ENCODE assay signal across 15 cellular contexts in genomic region chrX:123771449-123772064, GRCh38. TPM values are rescaled to one million over a fixed set of nuclear protein-coding genes. Genes with fewer than 3 reads are reported as not detected.
DNase-seq lines count a peak whose midpoint lies in the region; ATAC-seq and TF ChIP-seq lines count a peak whose summit lies in the region.
"Had no signal": no experiment of that assay in that cellular context is flagged by ENCODE, and none has a peak within 500 bp of the region (broad histone marks: within the 10 kb centered on the region; RNA-seq: fewer than 3 reads in every experiment).

No MANE protein-coding gene starts in this region.

- H3K27ac Mint-ChIP-seq in osteocyte (ENCODE audit: unreplicated experiment): no peak overlapping the region
- H3K27ac Mint-ChIP-seq in activated T-cell treated with anti-CD3 and anti-CD28 coated beads, Interleukin-2, amount 50 U/mL, for 24 hours: no peak overlapping the region
- no peak overlapping the region for H3K27ac Mint-ChIP-seq in naive thymus-derived CD8-positive, alpha-beta T cell
- H3K27ac Mint-ChIP-seq: endodermal cell, nephron progenitor cell had no signal

- peak; percentile 89 for ATAC-seq in GM18858 (IDR thresholded peaks at IDR 0.05; ENCODE audit: unreplicated experiment)
- peak; percentile 95 for ATAC-seq in GM21619 (IDR thresholded peaks at IDR 0.05; ENCODE audit: unreplicated experiment)
- peak; percentile 93 for ATAC-seq in HG03378 (IDR thresholded peaks at IDR 0.05; ENCODE audit: unreplicated experiment)
- ATAC-seq in naive thymus-derived CD8-positive, alpha-beta T cell: no peak
- ATAC-seq: left lung had no signal

- POLR2A ChIA-PET in naive thymus-derived CD8-positive, alpha-beta T cell (lab: Charles Lee): no interaction called here

- TF ChIP-seq CTCF in osteocyte (IDR thresholded peaks at IDR 0.05): no peak

- DNase-seq in osteocyte (ENCODE audit: extremely low spot score, unreplicated experiment) (peak; percentile 6), T1000 (lab: John Stamatoyannopoulos, UW) (no peak), ecto neural progenitor cell (ENCODE audit: low spot score) (no peak)
- no peak for DNase-seq in activated T-cell treated with anti-CD3 and anti-CD28 coated beads, Interleukin-2, amount 50 U/mL, for 24 hours
- DNase-seq in naive thymus-derived CD8-positive, alpha-beta T cell: no peak
- DNase-seq: activated CD4-positive, alpha-beta T cell treated with anti-CD3 and anti-CD28 coated beads, Interleukin-2, amount 50 U/mL, for 48 hours; endodermal cell; left lung; NCI-H1092; NCI-H524 treated with DMSO at 0.1 percent for 48 hours; nephron progenitor cell; RPMI8226 had no signal

- H3K9me3 Mint-ChIP-seq in osteocyte (ENCODE audit: unreplicated experiment): peaks cover 12% of the 10 kb centered on the region
- H3K9me3 Mint-ChIP-seq in activated T-cell treated with anti-CD3 and anti-CD28 coated beads, Interleukin-2, amount 50 U/mL, for 24 hours: no peaks in the 10 kb centered on the region
- peaks cover 0 to 2% (median 0%) of the 10 kb centered on the region in 9 donors for H3K9me3 Mint-ChIP-seq in naive thymus-derived CD8-positive, alpha-beta T cell

- no peaks in the 10 kb centered on the region for H3K36me3 Mint-ChIP-seq in osteocyte (ENCODE audit: unreplicated experiment)
- H3K36me3 Mint-ChIP-seq in activated T-cell treated with anti-CD3 and anti-CD28 coated beads, Interleukin-2, amount 50 U/mL, for 24 hours (ENCODE audit: low read depth): no peaks in the 10 kb centered on the region
- no peaks in the 10 kb centered on the region for H3K36me3 Mint-ChIP-seq in naive thymus-derived CD8-positive, alpha-beta T cell

- H3K4me1 Mint-ChIP-seq in osteocyte (ENCODE audit: unreplicated experiment): no peaks in the 10 kb centered on the region
- H3K4me1 Mint-ChIP-seq in activated T-cell treated with anti-CD3 and anti-CD28 coated beads, Interleukin-2, amount 50 U/mL, for 24 hours (ENCODE audit: low read depth): no peaks in the 10 kb centered on the region
- H3K4me1 Mint-ChIP-seq in naive thymus-derived CD8-positive, alpha-beta T cell: no peaks in the 10 kb centered on the region
- H3K4me1 Mint-ChIP-seq: endodermal cell had no signal

- no peak overlapping the region for H3K4me3 Mint-ChIP-seq in osteocyte (ENCODE audit: unreplicated experiment)
- no peak overlapping the region for H3K4me3 Mint-ChIP-seq in activated T-cell treated with anti-CD3 and anti-CD28 coated beads, Interleukin-2, amount 50 U/mL, for 24 hours
- no peak overlapping the region for H3K4me3 Mint-ChIP-seq in naive thymus-derived CD8-positive, alpha-beta T cell
- H3K4me3 Mint-ChIP-seq: endodermal cell, nephron progenitor cell had no signal

- H3K27me3 Mint-ChIP-seq in osteocyte (ENCODE audit: unreplicated experiment): no peaks in the 10 kb centered on the region
- H3K27me3 Mint-ChIP-seq in activated T-cell treated with anti-CD3 and anti-CD28 coated beads, Interleukin-2, amount 50 U/mL, for 24 hours: no peaks in the 10 kb centered on the region
- peaks cover 0 to 1% (median 0%) of the 10 kb centered on the region in 5 donors for H3K27me3 Mint-ChIP-seq in naive thymus-derived CD8-positive, alpha-beta T cell

RNA-seq across cellular contexts. Expression of gene THOC2, which starts 38.7 kb away (rescaled TPM):
- total RNA-seq in osteocyte: 66.5 and 73.4 TPM in 2 replicates
- 100 to 1,000 TPM; 105 to 117 TPM for total RNA-seq in naive thymus-derived CD8-positive, alpha-beta T cell
- polyA plus RNA-seq in naive thymus-derived CD8-positive, alpha-beta T cell: 10 to 100 TPM; 30.9 to 41.9 (median 34.5) TPM

Comparison
In these comparisons a context has a peak if more than half of its experiments do, and no peak if none do; other contexts are left out.
1. ATAC-seq: peak in GM18858 (single experiment), GM21619 (single experiment) and HG03378 (single experiment); none in naive thymus-derived CD8-positive, alpha-beta T cell (0 of 2).